13 cellular contexts compared by ENCODE assay signal in the genomic region with DNA sequence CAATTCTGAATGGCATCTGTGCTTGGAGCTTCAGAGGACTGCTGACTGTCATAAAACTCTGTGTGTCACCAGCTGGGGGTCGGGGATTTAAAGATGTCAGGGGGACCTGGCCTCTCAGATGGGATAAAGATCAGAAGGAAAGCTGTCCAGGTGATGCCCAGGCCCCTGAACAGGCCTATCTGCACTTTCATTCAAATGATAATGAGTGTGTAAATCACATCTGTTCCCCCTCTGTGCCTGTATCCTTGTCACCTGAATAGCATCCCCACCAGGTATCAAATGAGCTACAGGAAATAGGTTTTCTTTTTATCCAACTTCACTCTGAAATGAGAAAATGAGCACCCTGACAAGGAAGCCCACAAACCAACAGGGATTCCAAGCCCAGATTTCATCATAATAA.
A peak's percentile ranks its signal among the peaks of the same experiment; 100 is the strongest.
DNase-seq lines count a peak whose midpoint lies in the region; ATAC-seq and TF ChIP-seq lines count a peak whose summit lies in the region.
"Had no signal": no experiment of that assay in that cellular context is flagged by ENCODE, and none has a peak within 500 bp of the region (broad histone marks: within the 10 kb centered on the region; RNA-seq: fewer than 3 reads in every experiment).

No MANE protein-coding gene starts in this region.

- no peaks in the 10 kb centered on the region for H3K36me3 ChIP-seq in tibial artery
- H3K36me3 ChIP-seq: thyroid gland, WERI-Rb-1 had no signal

- H3K4me3 ChIP-seq in coronary artery (peak overlapping the region; percentile 43), tibial artery (no peak overlapping the region)
- H3K4me3 ChIP-seq: thyroid gland had no signal

- H3K4me1 Mint-ChIP-seq in mesothelial cell of epicardium: peaks cover 72% of the 10 kb centered on the region

- H3K27me3 Mint-ChIP-seq in mesothelial cell of epicardium (ENCODE audit: low read depth): no peaks in the 10 kb centered on the region

- DNase-seq in NCI-H748 (lab: John Stamatoyannopoulos, UW; ENCODE audit: unreplicated experiment) (peak; percentile 65), NCI-H748 treated with DMSO at 0.1 percent for 48 hours (lab: John Stamatoyannopoulos, UW) (no peak), coronary artery (ENCODE audit: low spot score) (no peak), mesothelial cell of epicardium (ENCODE audit: low spot score in 2 of 2, unreplicated experiment in 2 of 2) (no peak), tibial artery (no peak), NCI-H1694 (lab: John Stamatoyannopoulos, UW) (no peak), SHP77 treated with DMSO at 0.1 percent for 48 hours (lab: John Stamatoyannopoulos, UW) (no peak)
- DNase-seq: amniotic stem cell, NCI-H774, thyroid gland, WERI-Rb-1 had no signal

- intact Hi-C loops in tibial artery (cut with DNase I; ENCODE audit: low total_unique reads): loop anchor here (10.0 kb wide), 1 partner anchor 90 kb away; no protein-coding TSS in a partner anchor

- H3K9me3 Mint-ChIP-seq in mesothelial cell of epicardium: peaks cover 4% of the 10 kb centered on the region

- TF ChIP-seq CTCF in coronary artery (IDR thresholded peaks at IDR 0.05) (no peak), mesothelial cell of epicardium (IDR thresholded peaks at IDR 0.05; ENCODE audit: unreplicated experiment) (no peak), tibial artery (IDR thresholded peaks at IDR 0.05) (no peak)

- peak overlapping the region; percentile 31 to 59 for H3K27ac ChIP-seq in coronary artery
- peak overlapping the region; percentile 47 to 58 for H3K27ac ChIP-seq in tibial artery
- H3K27ac ChIP-seq: thyroid gland, WERI-Rb-1 had no signal

- H3K4me1 ChIP-seq in tibial artery: peaks cover 0 to 94% (median 25%) of the 10 kb centered on the region in 4 donors
- H3K4me1 ChIP-seq: thyroid gland had no signal

- ATAC-seq in GM21360 (IDR thresholded peaks at IDR 0.05; ENCODE audit: unreplicated experiment): no peak
- ATAC-seq: sciatic nerve had no signal

- H3K27me3 ChIP-seq in tibial artery: no peaks in the 10 kb centered on the region
- H3K27me3 ChIP-seq: thyroid gland had no signal

- no peak overlapping the region for H3K4me3 Mint-ChIP-seq in mesothelial cell of epicardium

- H3K9me3 ChIP-seq in tibial artery: no peaks in the 10 kb centered on the region
- H3K9me3 ChIP-seq: thyroid gland had no signal

- peaks cover 14% of the 10 kb centered on the region for H3K36me3 Mint-ChIP-seq in mesothelial cell of epicardium

- peak overlapping the region; percentile 86 for H3K27ac Mint-ChIP-seq in mesothelial cell of epicardium
